Comparison of ENCODE assay signal across 9 cellular contexts in genomic region chr14:72907886-72908285, GRCh38. TPM values are rescaled to one million over a fixed set of nuclear protein-coding genes. Genes with fewer than 3 reads are reported as not detected.
DNase-seq lines count a peak whose midpoint lies in the region; ATAC-seq and TF ChIP-seq lines count a peak whose summit lies in the region.
"Had no signal": no experiment of that assay in that cellular context is flagged by ENCODE, and none has a peak within 500 bp of the region (broad histone marks: within the 10 kb centered on the region; RNA-seq: fewer than 3 reads in every experiment).

No MANE protein-coding gene starts in this region.

- H3K27ac ChIP-seq in Karpas-422 (ENCODE audit: low read length) = no peak overlapping the region
- H3K27ac ChIP-seq in brain microvascular endothelial cell = peak overlapping the region; percentile 61
- no peak overlapping the region for H3K27ac ChIP-seq in neuronal stem cell (replicated peaks; ENCODE audit: low read length)
- H3K27ac ChIP-seq: 22Rv1 had no signal

- H3K9ac ChIP-seq in Karpas-422 (ENCODE audit: low read length) (peak overlapping the region; percentile 4; the same call in 1 of the 2 replicates), neuronal stem cell (ENCODE audit: low read depth, low read length, poor library complexity) (no peak overlapping the region)

- no peak overlapping the region for H3K18ac ChIP-seq in neuronal stem cell (ENCODE audit: low read length)

- WGBS in neuronal stem cell (ENCODE audit: extremely low coverage in 2 of 2, insufficient read length in 2 of 2, insufficient replicate concordance in 1 of 2), 2 donors = no CpG with 5 or more reads among the region's 5 CpGs

- H3K79me1 ChIP-seq in neuronal stem cell (ENCODE audit: low read depth, low read length) = no peaks in the 10 kb centered on the region

- no peak overlapping the region for H2BK15ac ChIP-seq in neuronal stem cell (ENCODE audit: low read length)

- no peak for TF ChIP-seq CTCF in brain microvascular endothelial cell (IDR thresholded peaks at IDR 0.05; ENCODE audit: low read depth, low read length, missing control alignments)

- peak overlapping the region; percentile 39; the same call in 1 of the 2 replicates for H3K4me3 ChIP-seq in Karpas-422 (ENCODE audit: low read length)
- H3K4me3 ChIP-seq in brain microvascular endothelial cell (ENCODE audit: low read depth, low read length) = no peak overlapping the region
- H3K4me3 ChIP-seq in neuronal stem cell (ENCODE audit: low read length in 2 of 2) = no peak overlapping the region

- H2BK120ac ChIP-seq in neuronal stem cell (ENCODE audit: low read depth, low read length) = no peak overlapping the region

- H2AFZ ChIP-seq in Karpas-422 (ENCODE audit: low read length) = peak overlapping the region; percentile 22; the same call in 1 of the 2 replicates
- H2AFZ ChIP-seq in neuronal stem cell (ENCODE audit: low read length) = peak overlapping the region; percentile 13

- H3K4me2 ChIP-seq in Karpas-422 (ENCODE audit: low read depth, low read length, poor library complexity, severe bottlenecking) = peak overlapping the region; percentile 58
- H3K4me2 ChIP-seq in neuronal stem cell (ENCODE audit: insufficient read depth, low read length, poor library complexity, severe bottlenecking) = no peak overlapping the region

- H3K9me2 ChIP-seq in Karpas-422 (replicated peaks; ENCODE audit: insufficient read depth, low read length) = no peaks in the 10 kb centered on the region

- H2AK5ac ChIP-seq in neuronal stem cell (ENCODE audit: low read depth, low read length) = no peak overlapping the region

- in situ Hi-C loops in brain microvascular endothelial cell (cut with HindIII; ENCODE audit: low pct_ligation_motif_present, low sequenced_read_pairs) = no loop called here

- ATAC-seq in left lobe of liver (no peak), HG02678 (IDR thresholded peaks at IDR 0.05; ENCODE audit: unreplicated experiment) (no peak)

- no peak overlapping the region for H3K23ac ChIP-seq in neuronal stem cell (ENCODE audit: low read depth, low read length, poor library complexity)

- no peaks in the 10 kb centered on the region for H3K79me2 ChIP-seq in Karpas-422 (ENCODE audit: low read length)

- no peaks in the 10 kb centered on the region for H4K20me1 ChIP-seq in Karpas-422 (ENCODE audit: insufficient read depth, low read depth, low read length)

- H2BK12ac ChIP-seq in neuronal stem cell (ENCODE audit: low read length) = no peak overlapping the region

- H3K36me3 ChIP-seq in Karpas-422 (ENCODE audit: insufficient read depth, low read length) = no peaks in the 10 kb centered on the region
- H3K36me3 ChIP-seq in brain microvascular endothelial cell (replicated peaks) = no peaks in the 10 kb centered on the region
- H3K36me3 ChIP-seq in neuronal stem cell (replicated peaks in 1 of 2; ENCODE audit: control insufficient read depth in 2 of 2, insufficient read depth in 2 of 2, low read length in 2 of 2) = no peaks in the 10 kb centered on the region

- no peak overlapping the region for H3K4ac ChIP-seq in neuronal stem cell (ENCODE audit: low read length)

- H3K4me1 ChIP-seq in Karpas-422 (ENCODE audit: low read length) (peaks cover 19% of the 10 kb centered on the region), neuronal stem cell (ENCODE audit: control insufficient read depth in 2 of 2, insufficient read depth in 1 of 2, low read depth in 1 of 2, low read length in 2 of 2) (peaks cover 0 to 4% of the 10 kb centered on the region in 2 donors)

- no peak overlapping the region for H2BK5ac ChIP-seq in neuronal stem cell (ENCODE audit: low read length)

- H4K8ac ChIP-seq in neuronal stem cell (ENCODE audit: low read depth, low read length) = no peak overlapping the region

- H3K9me3 ChIP-seq in Karpas-422 (ENCODE audit: low read length) (no peaks in the 10 kb centered on the region), neuronal stem cell (replicated peaks in 1 of 2; ENCODE audit: control insufficient read depth in 2 of 2, insufficient read depth in 1 of 2, low read depth in 1 of 2, low read length in 2 of 2) (no peaks in the 10 kb centered on the region)

- H3K27me3 ChIP-seq in Karpas-422 (ENCODE audit: low read length) (no peaks in the 10 kb centered on the region; the same call in 1 of the 2 replicates), brain microvascular endothelial cell (replicated peaks) (no peaks in the 10 kb centered on the region), neuronal stem cell (ENCODE audit: control insufficient read depth in 3 of 3, insufficient read depth in 3 of 3, low read depth in 1 of 3, low read length in 3 of 3) (no peaks in the 10 kb centered on the region)

- DNase-seq in DMS 273 (lab: John Stamatoyannopoulos, UW; ENCODE audit: unreplicated experiment) = peak; percentile 26
- DNase-seq in DMS 273 treated with DMSO at 0.1 percent for 48 hours (lab: John Stamatoyannopoulos, UW) = no peak
- no peak for DNase-seq in Karpas-422
- peak; percentile 82 for DNase-seq in brain microvascular endothelial cell
- no peak for DNase-seq in neuronal stem cell (ENCODE audit: low spot score)
- DNase-seq in left lobe of liver (ENCODE audit: low spot score) = no peak
- DNase-seq in stimulated activated CD4-positive, alpha-beta T cell treated with anti-CD3 and anti-CD28 coated beads, Interleukin-1b, Interleukin-23, amount 100 ng/mL, for 48 hours = no peak

- H4K91ac ChIP-seq in neuronal stem cell (ENCODE audit: low read depth, low read length, poor library complexity) = no peak overlapping the region

- no peak overlapping the region for H3K14ac ChIP-seq in neuronal stem cell (ENCODE audit: low read length)

RNA-seq across cellular contexts. Expression of gene DPF3, which starts 14.0 kb away (rescaled TPM):
- 3.1 and 6.7 TPM in 2 replicates for total RNA-seq in Karpas-422 (2014; rRNA removed; shearing (Covaris generic); ENCODE audit: low replicate concordance)
- polyA plus RNA-seq in neuronal stem cell (2013, experiment 1 of 2) = 0.07 TPM
- polyA plus RNA-seq in neuronal stem cell (2013, experiment 2 of 2) = 0.07 TPM
- total RNA-seq in left lobe of liver = 5.2 TPM

RNA-seq across cellular contexts. Expression of gene DCAF4, which starts 18.4 kb away (rescaled TPM):
- 29.9 and 31.9 TPM in 2 replicates for total RNA-seq in Karpas-422 (2014; rRNA removed; shearing (Covaris generic); ENCODE audit: low replicate concordance)
- 9.9 TPM for polyA plus RNA-seq in neuronal stem cell (2013, experiment 1 of 2)
- 9.8 TPM for polyA plus RNA-seq in neuronal stem cell (2013, experiment 2 of 2)
- 6.4 TPM for total RNA-seq in left lobe of liver

Comparison
In these comparisons a context has a peak if more than half of its experiments do, and no peak if none do; other contexts are left out.
1. DNase-seq: peak in DMS 273 (single experiment) and brain microvascular endothelial cell (single experiment); none in DMS 273 treated with DMSO at 0.1 percent for 48 hours (single experiment), Karpas-422 (single experiment), neuronal stem cell (single experiment), left lobe of liver (single experiment) and stimulated activated CD4-positive, alpha-beta T cell treated with anti-CD3 and anti-CD28 coated beads, Interleukin-1b, Interleukin-23, amount 100 ng/mL, for 48 hours (single experiment).